Comparison of ENCODE assay signal across 8 cellular contexts in the genomic region with DNA sequence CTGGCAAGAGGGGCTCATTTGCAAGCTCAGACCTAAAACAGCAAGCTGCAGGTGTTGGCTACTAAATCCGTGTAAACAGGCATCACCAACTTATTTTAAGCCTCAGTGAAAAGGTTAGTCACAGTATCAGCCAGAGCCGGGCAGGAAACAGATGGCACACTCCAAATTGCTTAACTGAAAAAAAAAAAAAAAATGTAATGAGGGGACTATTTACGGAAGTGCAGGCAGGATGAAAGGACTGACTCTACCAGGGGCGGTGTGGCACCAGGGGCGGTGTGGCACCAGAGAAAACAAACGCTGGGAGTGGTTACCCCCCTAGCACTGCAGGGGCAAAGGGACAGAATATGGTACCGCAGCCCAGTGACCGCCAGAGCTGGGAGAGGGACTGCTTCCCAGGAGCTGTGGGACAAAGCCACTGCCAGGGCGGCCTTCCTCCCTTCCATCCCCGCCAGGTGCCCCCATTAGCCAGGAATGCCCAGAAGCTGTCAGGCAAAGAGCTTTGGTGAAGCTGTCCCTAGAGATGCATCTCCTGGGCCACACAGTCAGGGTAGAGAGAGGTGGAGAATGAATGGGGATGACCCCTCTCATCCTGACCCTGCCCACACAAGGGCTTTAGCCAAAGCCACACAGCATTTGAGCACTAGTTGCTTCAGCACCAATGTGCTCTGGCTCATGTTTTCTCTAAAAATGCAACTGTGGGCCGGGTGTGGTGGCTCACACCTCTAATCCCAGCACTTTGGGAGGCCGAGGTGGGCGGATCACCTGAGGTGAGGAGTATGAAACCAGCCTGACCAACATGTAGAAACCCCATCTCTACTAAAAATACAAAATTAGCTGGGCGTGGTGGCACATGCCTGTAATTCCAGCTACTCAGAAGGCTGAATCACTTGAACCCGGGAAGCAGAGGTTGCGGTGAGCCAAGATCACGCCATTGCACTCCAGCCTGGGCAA. TPM values are rescaled to one million over a fixed set of nuclear protein-coding genes. Genes with fewer than 3 reads are reported as not detected.
DNase-seq lines count a peak whose midpoint lies in the region; ATAC-seq, FAIRE-seq and TF ChIP-seq lines count a peak whose summit lies in the region.

No MANE protein-coding gene starts in this region.

- SMC1A ChIA-PET in GM12878 (lab: Charles Lee; ENCODE audit: uncharacterized antibody, unreplicated experiment): interaction anchor here (0.6 to 1.8 kb wide), 10 partner anchors 8 to 199 kb away, joined by 3 to 6 read pairs (median 4); partner anchors contain the start of gene TBC1D7

- BruUV-seq in GM12878 (replicated peaks; lab: Mats Ljungman, UMichigan): no TSS peak

- POLR2A ChIA-PET in GM12878 (lab: Charles Lee): interaction anchor here (0.7 to 1.0 kb wide), 2 partner anchors 43 to 48 kb away, joined by 3 to 4 read pairs; no protein-coding TSS in a partner anchor

- H2AFZ ChIP-seq in GM12878 (ENCODE audit: control insufficient read depth, low read depth, low read length): peak overlapping the region; percentile 83

- H3K4me3 ChIP-seq in BLaER1: 0 out of 2 replicates have a peak overlapping the region, but pooled peaks have one; percentile 5
- H3K4me3 ChIP-seq in GM12878: no peak overlapping the region

- peak overlapping the region; percentile 36 to 94 (median 80) for H3K27ac Mint-ChIP-seq in naive B cell

- ATAC-seq in GM18873 (IDR thresholded peaks at IDR 0.05; ENCODE audit: low FRiP score, unreplicated experiment) (peak; percentile 84), HG03108 (IDR thresholded peaks at IDR 0.05; ENCODE audit: unreplicated experiment) (peak; percentile 86), GM12878 (peak; percentile 91), naive B cell (ENCODE audit: low read depth in 2 of 2) (peak; percentile 97)

- RAD21 ChIA-PET in GM12878 (lab: Charles Lee; ENCODE audit: unreplicated experiment): interaction anchor here (0.7 to 1.5 kb wide), 5 partner anchors 40 to 147 kb away, joined by 3 to 5 read pairs (median 3); no protein-coding TSS in a partner anchor

- peak overlapping the region; percentile 72 for H3K4me2 ChIP-seq in BLaER1
- peak overlapping the region; percentile 30; the same call in 1 of the 2 replicates for H3K4me2 ChIP-seq in GM12878 (ENCODE audit: control insufficient read depth, insufficient read depth)

- H3K79me2 ChIP-seq in GM12878 (ENCODE audit: control insufficient read depth, insufficient read depth, low read length): no peaks in the 10 kb centered on the region

- no peak for TF ChIP-seq CTCF in GM12878 (IDR thresholded peaks at IDR 0.05 in 2 of 3, conservative IDR thresholded peaks at IDR 0.05 in 1 of 3; ENCODE audit: control insufficient read depth in 2 of 3, extremely low read depth in 1 of 3, insufficient read depth in 1 of 3, low read depth in 3 of 3, low read length in 3 of 3)

- DNase-seq in NCI-H446 (lab: John Stamatoyannopoulos, UW): peak; percentile 47 to 67
- peak; percentile 69 for DNase-seq in GM12878 (ENCODE audit: low read depth, low spot score)
- peak; percentile 83 for DNase-seq in naive B cell
- DNase-seq in amniotic stem cell (lab: John Stamatoyannopoulos, UW): no peak
- DNase-seq in stimulated activated CD4-positive, alpha-beta T cell treated with anti-CD3 and anti-CD28 coated beads, Interleukin-2, amount 100 ng/mL, for 48 hours: no peak

- peak overlapping the region; percentile 0 to 74 (median 54) for H3K4me3 Mint-ChIP-seq in naive B cell

- H3K4me1 ChIP-seq in BLaER1: peaks cover 67% of the 10 kb centered on the region
- H3K4me1 ChIP-seq in GM12878 (ENCODE audit: control insufficient read depth, insufficient read depth, low read length): peaks cover 12% of the 10 kb centered on the region

- peaks cover 26 to 46% (median 43%) of the 10 kb centered on the region in 3 donors for H3K4me1 Mint-ChIP-seq in naive B cell

- no peaks in the 10 kb centered on the region for H3K36me3 Mint-ChIP-seq in naive B cell

- TF ChIP-seq POLR2A in GM12878 (IDR thresholded peaks at IDR 0.05; ENCODE audit: low read depth, low read length): no peak

- H3K27me3 ChIP-seq in BLaER1 (no peaks in the 10 kb centered on the region), GM12878 (replicated peaks in 1 of 2; ENCODE audit: control insufficient read depth in 2 of 2, insufficient read depth in 2 of 2, low read length in 1 of 2) (no peaks in the 10 kb centered on the region)

- 44% methylated on average over 17 of the region's 17 CpGs for WGBS in GM12878 (ENCODE audit: insufficient coverage, insufficient replicate concordance, low lambda C conversion rate, missing lambda C conversion rate)

- H3K9me3 Mint-ChIP-seq in naive B cell: no peaks in the 10 kb centered on the region

- H3K9ac ChIP-seq in BLaER1: peak overlapping the region; percentile 61
- H3K9ac ChIP-seq in GM12878 (ENCODE audit: control insufficient read depth, insufficient read depth, low read length): no peak overlapping the region; the same call in 1 of the 2 replicates

- H3K36me3 ChIP-seq in BLaER1: no peaks in the 10 kb centered on the region
- no peaks in the 10 kb centered on the region for H3K36me3 ChIP-seq in GM12878 (ENCODE audit: control insufficient read depth in 2 of 2, insufficient read depth in 2 of 2, low read length in 1 of 2)

- in situ Hi-C loops in GM12878 (cut with MboI): loop anchor here (25.0 kb wide), 2 partner anchors 615 to 865 kb away; no protein-coding TSS in a partner anchor

- FAIRE-seq in GM12878 (lab: Jason Lieb, UNC): peak; percentile 49

- CTCF ChIA-PET in GM12878 (lab: Yijun Ruan, JAX): interaction anchor here (0.6 to 2.4 kb wide), 2 partner anchors 11 to 190 kb away, joined by 3 to 9 read pairs; no protein-coding TSS in a partner anchor

- intact Hi-C loops in GM12878 (cut with micrococcal nuclease; ENCODE audit: unreplicated experiment): no loop called here

- peak in 1 of 2 experiments; percentile 67; a peak in 1 of 4 replicates for TF ChIP-seq EP300 in GM12878 (IDR thresholded peaks at IDR 0.05; ENCODE audit: borderline replicate concordance in 1 of 2, control insufficient read depth in 1 of 2, low read depth in 2 of 2, low read length in 2 of 2)

- no peaks in the 10 kb centered on the region for H3K9me3 ChIP-seq in BLaER1
- no peaks in the 10 kb centered on the region for H3K9me3 ChIP-seq in GM12878 (replicated peaks; ENCODE audit: control insufficient read depth, insufficient read depth, low read length)

- no peaks in the 10 kb centered on the region for H4K20me1 ChIP-seq in BLaER1
- no peaks in the 10 kb centered on the region for H4K20me1 ChIP-seq in GM12878 (ENCODE audit: control insufficient read depth, insufficient read depth)

- H3K27me3 Mint-ChIP-seq in naive B cell: no peaks in the 10 kb centered on the region

- TF ChIP-seq RAD21 in GM12878 (IDR thresholded peaks at IDR 0.05; ENCODE audit: insufficient read depth, low read depth, low read length): no peak

- H3K27ac ChIP-seq in BLaER1: peak overlapping the region; percentile 85
- H3K27ac ChIP-seq in GM12878 (ENCODE audit: control insufficient read depth, insufficient read depth): no peak overlapping the region

TF ChIP-seq in GM12878, 131 proteins besides CTCF, POLR2A, EP300 and RAD21 (continues in another document):
- no peak for TF ChIP-seq TBL1XR1 (IDR thresholded peaks at IDR 0.05; ENCODE audit: low read depth, low read length)
- TF ChIP-seq ZNF384 (IDR thresholded peaks at IDR 0.05; ENCODE audit: borderline replicate concordance, low read depth, low read length): peak; percentile 90
- TF ChIP-seq SPI1 (IDR thresholded peaks at IDR 0.05; ENCODE audit: borderline replicate concordance, insufficient read depth, low read depth, low read length): peak; percentile 50
- TF ChIP-seq CEBPB (IDR thresholded peaks at IDR 0.05; ENCODE audit: borderline replicate concordance in 1 of 2, low read depth in 2 of 2, low read length in 2 of 2): no peak
- no peak for TF ChIP-seq ASH2L (IDR thresholded peaks at IDR 0.05; ENCODE audit: borderline replicate concordance, low read depth)
- TF ChIP-seq MEF2B (IDR thresholded peaks at IDR 0.05; ENCODE audit: partially characterized antibody, poor library complexity, severe bottlenecking): peak; percentile 39

RNA-seq across cellular contexts. Expression of gene GFOD1, which starts 39.6 kb away (rescaled TPM):
- total RNA-seq in GM12878 (2013; cell fraction: nucleolus; rRNA removed): 121 and 123 TPM in 2 replicates
- 16.3 and 16.8 TPM in 2 replicates for total RNA-seq in GM12878 (2014; rRNA removed)
- total RNA-seq in GM12878 (2014; rRNA removed; fragmentation: Illumina TruSeq; extraction: Trizol): 14.6 and 15.1 TPM in 2 replicates
- 18.0 and 20.6 TPM in 2 replicates for total RNA-seq in GM12878 (2021)
- 5.7 TPM for polyA plus RNA-seq in GM12878 (2011; ENCODE audit: low read depth)
- polyA plus RNA-seq in GM12878 (2011; rRNA removed): 40.1 and 41.4 TPM in 2 replicates
- polyA plus RNA-seq in GM12878 (2011; cell fraction: cytosol; rRNA removed): 32.8 and 36.8 TPM in 2 replicates
- 40.6 and 41.7 TPM in 2 replicates for polyA plus RNA-seq in GM12878 (2011; cell fraction: nucleus; rRNA removed)
- 8.8 and 11.5 TPM in 2 replicates for polyA plus RNA-seq in GM12878 (2012)
- polyA plus RNA-seq in GM12878 (2014; fragmentation: Illumina TruSeq; extraction: Trizol): 9.8 and 10.2 TPM in 2 replicates
- 1 to 10 TPM; 6.5 to 7.9 TPM for polyA plus RNA-seq in GM12878 (2014; fragmentation: Nextera tagmentation; extraction: Ambion mirVana)
- polyA plus RNA-seq in GM12878 (2014; rRNA removed): 14.8 and 16.1 TPM in 2 replicates
- 10 to 100 TPM; 16.9 to 22.8 TPM for polyA plus RNA-seq in GM12878 (2016; fragmentation: Nextera tagmentation; extraction: Ambion mirVana)
- polyA minus RNA-seq in GM12878 (2011; rRNA and poly(A)+ RNA removed): 70.4 and 77.3 TPM in 2 replicates
- 22.9 and 27.3 TPM in 2 replicates for polyA minus RNA-seq in GM12878 (2011; cell fraction: cytosol; rRNA and poly(A)+ RNA removed)
- polyA minus RNA-seq in GM12878 (2011; cell fraction: nucleus; rRNA and poly(A)+ RNA removed): 48.8 and 86.5 TPM in 2 replicates
- 10 to 100 TPM in 1 of 6 donors, 1 to 10 TPM in 5; 2.9 to 10.7 (median 5.4) TPM for polyA plus RNA-seq in naive B cell (ENCODE audit: low read depth in 6 of 6)

RNA-seq across cellular contexts. Expression of gene SIRT5, which starts 47.4 kb away (rescaled TPM):
- total RNA-seq in GM12878 (2013; cell fraction: nucleolus; rRNA removed): 25.4 and 26.9 TPM in 2 replicates
- total RNA-seq in GM12878 (2014; rRNA removed) (9.0 and 13.5 TPM in 2 replicates), GM12878 (2014; rRNA removed; fragmentation: Illumina TruSeq; extraction: Trizol) (8.0 and 11.5 TPM in 2 replicates), GM12878 (2021) (7.8 and 8.3 TPM in 2 replicates)
- polyA plus RNA-seq in GM12878 (2011; ENCODE audit: low read depth): 5.4 TPM
- polyA plus RNA-seq in GM12878 (2011; rRNA removed) (12.4 and 13.0 TPM in 2 replicates), GM12878 (2014; fragmentation: Illumina TruSeq; extraction: Trizol) (8.3 and 10.4 TPM in 2 replicates), GM12878 (2014; fragmentation: Nextera tagmentation; extraction: Ambion mirVana) (1 to 10 TPM; 1.7 to 2.5 TPM), GM12878 (2014; rRNA removed) (8.5 and 9.7 TPM in 2 replicates), GM12878 (2016; fragmentation: Nextera tagmentation; extraction: Ambion mirVana) (10 to 100 TPM; 10.3 to 12.0 TPM), naive B cell (ENCODE audit: low read depth in 6 of 6) (10 to 100 TPM; 10.4 to 14.7 (median 11.5) TPM)
- 8.6 and 9.1 TPM in 2 replicates for polyA plus RNA-seq in GM12878 (2011; cell fraction: cytosol; rRNA removed)
- 12.4 and 14.3 TPM in 2 replicates for polyA plus RNA-seq in GM12878 (2011; cell fraction: nucleus; rRNA removed)
- polyA plus RNA-seq in GM12878 (2012): 7.0 and 9.8 TPM in 2 replicates
- polyA minus RNA-seq in GM12878 (2011; rRNA and poly(A)+ RNA removed): 5.1 and 7.2 TPM in 2 replicates
- 1.1 and 3.0 TPM in 2 replicates for polyA minus RNA-seq in GM12878 (2011; cell fraction: cytosol; rRNA and poly(A)+ RNA removed)
- polyA minus RNA-seq in GM12878 (2011; cell fraction: nucleus; rRNA and poly(A)+ RNA removed): 5.8 and 10.9 TPM in 2 replicates

Comparison
In these comparisons a context has a peak if more than half of its experiments do, and no peak if none do; other contexts are left out.
1. DNase-seq: peak in NCI-H446 (2 of 2), GM12878 (single experiment) and naive B cell (single experiment); none in amniotic stem cell (single experiment) and stimulated activated CD4-positive, alpha-beta T cell treated with anti-CD3 and anti-CD28 coated beads, Interleukin-2, amount 100 ng/mL, for 48 hours (0 of 2).
2. Peak in every context shown above with its lines, with median percentiles within 50 percentile points of each other: ATAC-seq.